29 cellular contexts compared by ENCODE assay signal in genomic region chr10:132750936-132751335, GRCh38. TPM values are rescaled to one million over a fixed set of nuclear protein-coding genes. Genes with fewer than 3 reads are reported as not detected.
"Had no signal": no experiment of that assay in that cellular context is flagged by ENCODE, and none has a peak within 500 bp of the region (broad histone marks: within the 10 kb centered on the region; RNA-seq: fewer than 3 reads in every experiment).

No MANE protein-coding gene starts in this region.

- H3K9me3 ChIP-seq: stomach, suprapubic skin, testis, thoracic aorta, thyroid gland, tibial artery, tibial nerve, transverse colon, upper lobe of left lung, upper lobe of right lung, uterus, vagina had no signal

- H3K27me3 ChIP-seq: stomach, suprapubic skin, testis, thyroid gland, tibial artery, tibial nerve, transverse colon, upper lobe of left lung, upper lobe of right lung, uterus, vagina had no signal

- H3K4me3 ChIP-seq: stomach, suprapubic skin, testis, thoracic aorta, thyroid gland, tibial artery, tibial nerve, transverse colon, upper lobe of left lung, upper lobe of right lung, uterus, vagina had no signal

- H3K36me3 ChIP-seq: transverse colon, uterus had no signal

- H3K4me1 ChIP-seq: stomach, suprapubic skin, testis, tibial artery, upper lobe of left lung, upper lobe of right lung, uterus, vagina had no signal

- FAIRE-seq: urothelium cell line had no signal

- H3K27ac ChIP-seq: stomach, suprapubic skin, testis, thoracic aorta, thyroid gland, tibial artery, tibial nerve, transverse colon, upper lobe of left lung, upper lobe of right lung, uterus, vagina had no signal

- DNase-seq: stimulated activated CD4-positive, alpha-beta T cell treated with anti-CD3 and anti-CD28 coated beads, Interleukin-2, amount 100 ng/mL, for 48 hours; stimulated activated CD4-positive, alpha-beta T cell treated with anti-CD3 and anti-CD28 coated beads, Interleukin-4, amount 100 ng/mL, for 1 hour; stimulated activated CD4-positive, alpha-beta T cell treated with anti-CD3 and anti-CD28 coated beads, Interleukin-4, amount 100 ng/mL, for 24 hours; stimulated activated CD4-positive, alpha-beta T cell treated with anti-CD3 and anti-CD28 coated beads, Interleukin-4, amount 100 ng/mL, for 4 hours; stimulated activated CD8-positive, alpha-beta memory T cell treated with anti-CD3 and anti-CD28 coated beads, Interleukin-4, amount 100 ng/mL, for 48 hours; stimulated activated naive B cell treated with anti-CD40 and anti-IgM and Interleukin-4, amounts not matched to agents 10 μg/mL and 1 μg/mL and 100 μg/mL, for 72 hours; stimulated activated naive CD4-positive, alpha-beta T cell; stimulated activated naive CD4-positive, alpha-beta T cell treated with Interleukin-2 at 50 U/mL for 16 hours; stimulated activated naive CD8-positive, alpha-beta T cell treated with anti-CD3 and anti-CD28 coated beads, Interleukin-15, amount 100 ng/mL, for 72 hours; stimulated activated naive CD8-positive, alpha-beta T cell treated with anti-CD3 and anti-CD28 coated beads, Interleukin-15, Interleukin-2, amounts not matched to agents 100 U/mL and 50 U/mL, for 24 hours; stomach; substantia nigra; testis; thyroid gland; tibial artery; transverse colon; trophoblast cell; upper lobe of right lung; uterus had no signal

RNA-seq across cellular contexts. Expression of gene NKX6-2, which starts 35.0 kb away (rescaled TPM):
- total RNA-seq: subcutaneous adipose tissue, suprapubic skin, temporal lobe, thyroid gland, transverse colon, upper lobe of left lung, upper lobe of right lung, ureter, urinary bladder had no signal
